In the genomic region with DNA sequence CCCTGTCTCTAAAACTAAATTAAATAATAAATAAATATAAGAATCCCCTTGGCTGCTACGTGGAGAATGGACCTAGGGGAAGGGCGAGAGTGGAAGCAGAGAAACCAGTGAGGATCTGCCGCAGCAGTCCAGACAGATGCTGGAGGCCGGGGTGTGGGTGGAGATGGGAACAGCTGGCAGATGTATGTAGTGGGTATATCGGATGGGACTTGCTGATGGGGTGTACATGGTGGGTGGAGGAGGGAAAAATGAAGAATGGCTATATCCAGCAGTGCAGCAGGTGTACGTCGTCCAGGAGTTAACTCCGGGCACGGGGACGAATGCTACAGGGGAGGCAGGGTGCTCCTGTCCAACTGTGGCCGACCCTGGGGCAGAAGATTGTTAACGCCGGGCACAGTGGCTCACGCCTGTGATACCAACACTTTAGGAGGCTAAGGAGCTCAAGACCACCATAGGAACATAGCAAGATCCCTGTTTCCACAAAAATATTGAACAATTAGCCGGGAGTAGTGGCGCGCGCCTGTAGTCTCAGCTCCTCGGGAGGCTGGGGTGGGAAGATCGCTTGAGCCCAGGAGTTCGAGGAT, we compare ENCODE assay signal across 8 cellular contexts. TPM values are rescaled to one million over a fixed set of nuclear protein-coding genes. Genes with fewer than 3 reads are reported as not detected.
DNase-seq lines count a peak whose midpoint lies in the region; ATAC-seq, FAIRE-seq and TF ChIP-seq lines count a peak whose summit lies in the region.

No MANE protein-coding gene starts in this region.

- 24% methylated on average over 21 of the region's 21 CpGs for WGBS in esophagus muscularis mucosa
- 10 to 11% (median 11%) methylated on average over 21 of the region's 21 CpGs for whole genome bisulfite sequencing in psoas muscle, 3 donors

- H3K9ac ChIP-seq in ES-I3 (ENCODE audit: low read depth, low read length) = peak overlapping the region; percentile 65

- H3K9me3 ChIP-seq in ES-I3 (ENCODE audit: control insufficient read depth, insufficient read depth, low read length) (no peaks in the 10 kb centered on the region), Peyer's patch (no peaks in the 10 kb centered on the region), esophagus muscularis mucosa (no peaks in the 10 kb centered on the region), psoas muscle (no peaks in the 10 kb centered on the region)

- no peak for TF ChIP-seq CTCF in Peyer's patch (IDR thresholded peaks at IDR 0.05)
- no peak for TF ChIP-seq CTCF in esophagus muscularis mucosa (IDR thresholded peaks at IDR 0.05)
- no peak for TF ChIP-seq CTCF in psoas muscle (IDR thresholded peaks at IDR 0.05)

- ATAC-seq in psoas muscle = no peak
- no peak for ATAC-seq in GM21737 (IDR thresholded peaks at IDR 0.05; ENCODE audit: unreplicated experiment)
- no peak for ATAC-seq in GM21528 (IDR thresholded peaks at IDR 0.05; ENCODE audit: low FRiP score, unreplicated experiment)

- no peak for TF ChIP-seq POLR2A in Peyer's patch (IDR thresholded peaks at IDR 0.05)
- no peak for TF ChIP-seq POLR2A in esophagus muscularis mucosa (IDR thresholded peaks at IDR 0.05; ENCODE audit: low read depth)

- H3K36me3 ChIP-seq in ES-I3 (ENCODE audit: insufficient read depth, low read length) (no peaks in the 10 kb centered on the region), Peyer's patch (peaks cover 0 to 1% (median 0%) of the 10 kb centered on the region in 3 donors), esophagus muscularis mucosa (peaks cover 0 to 24% (median 13%) of the 10 kb centered on the region in 4 donors), psoas muscle (ENCODE audit: insufficient read depth in 1 of 2, low read depth in 1 of 2) (peaks cover 0 to 11% of the 10 kb centered on the region in 2 donors)

- TF ChIP-seq EP300 in esophagus muscularis mucosa (IDR thresholded peaks at IDR 0.05) = no peak

- peak overlapping the region in 2 of 4 donors; percentile 7 to 71 for H3K27ac ChIP-seq in Peyer's patch
- peak overlapping the region; percentile 65 to 80 (median 70) for H3K27ac ChIP-seq in esophagus muscularis mucosa (replicated peaks in 1 of 4)
- no peak overlapping the region for H3K27ac ChIP-seq in psoas muscle

- DNase-seq in Peyer's patch (no peak), esophagus muscularis mucosa (ENCODE audit: extremely low spot score) (no peak), psoas muscle (no peak), GM19239 (ENCODE audit: insufficient read length, low spot score) (no peak), NCI-H1092 (lab: John Stamatoyannopoulos, UW) (no peak)

- peak overlapping the region; percentile 65 to 93 (median 82) for H3K4me3 ChIP-seq in Peyer's patch
- H3K4me3 ChIP-seq in esophagus muscularis mucosa = peak overlapping the region; percentile 64 to 89 (median 79)
- peak overlapping the region; percentile 79 for H3K4me3 ChIP-seq in psoas muscle

- H3K4me1 ChIP-seq in ES-I3 (ENCODE audit: insufficient read depth, low read length) (no peaks in the 10 kb centered on the region), Peyer's patch (peaks cover 0 to 10% (median 4%) of the 10 kb centered on the region in 4 donors), esophagus muscularis mucosa (peaks cover 13 to 38% (median 29%) of the 10 kb centered on the region in 4 donors), psoas muscle (peaks cover 6% of the 10 kb centered on the region)

- no peak for FAIRE-seq in GM19239 (lab: Jason Lieb, UNC)

- intact Hi-C loops in esophagus muscularis mucosa (cut with DNase I) = no loop called here
- intact Hi-C loops in psoas muscle (cut with DNase I) = loop anchor here in 1 of 2 donors (5.0 kb wide), 1 partner anchor 151 kb away; no protein-coding TSS in a partner anchor

- H3K27me3 ChIP-seq in Peyer's patch (no peaks in the 10 kb centered on the region), esophagus muscularis mucosa (no peaks in the 10 kb centered on the region), psoas muscle (ENCODE audit: insufficient read depth in 3 of 3, low read length in 2 of 3) (no peaks in the 10 kb centered on the region)

RNA-seq across cellular contexts. Expression of gene CEP89, which starts 0.7 kb away (rescaled TPM):
- 10 to 100 TPM in 3 of 4 donors, 1 to 10 TPM in 1; 8.8 to 19.8 (median 14.0) TPM for total RNA-seq in Peyer's patch
- 10 to 100 TPM in 3 of 4 donors, 1 to 10 TPM in 1; 9.1 to 20.4 (median 18.4) TPM for total RNA-seq in esophagus muscularis mucosa
- total RNA-seq in psoas muscle = 10 to 100 TPM in 2 of 4 donors, 1 to 10 TPM in 2; 9.8 to 11.9 (median 10.5) TPM
- polyA plus RNA-seq in psoas muscle = 10 to 100 TPM in 1 of 3 donors, 1 to 10 TPM in 2; 7.0 to 27.1 (median 9.3) TPM

RNA-seq across cellular contexts. Expression of gene FAAP24, which starts 0.9 kb away (rescaled TPM):
- total RNA-seq in Peyer's patch (1 to 10 TPM in 3 of 4 donors, not detected in 1; 1.3 to 5.6 (median 3.6) TPM), esophagus muscularis mucosa (1 to 10 TPM in 1 of 4 donors, under 1 TPM in 3; 0.39 to 1.2 (median 0.68) TPM), psoas muscle (under 1 TPM in 3 of 4 donors, not detected in 1; 0.12 to 0.58 (median 0.23) TPM)
- polyA plus RNA-seq in psoas muscle = 1 to 10 TPM in 2 of 3 donors, under 1 TPM in 1; 0.15 to 2.9 (median 1.8) TPM
